30 cellular contexts compared by ENCODE assay signal in the genomic region with DNA sequence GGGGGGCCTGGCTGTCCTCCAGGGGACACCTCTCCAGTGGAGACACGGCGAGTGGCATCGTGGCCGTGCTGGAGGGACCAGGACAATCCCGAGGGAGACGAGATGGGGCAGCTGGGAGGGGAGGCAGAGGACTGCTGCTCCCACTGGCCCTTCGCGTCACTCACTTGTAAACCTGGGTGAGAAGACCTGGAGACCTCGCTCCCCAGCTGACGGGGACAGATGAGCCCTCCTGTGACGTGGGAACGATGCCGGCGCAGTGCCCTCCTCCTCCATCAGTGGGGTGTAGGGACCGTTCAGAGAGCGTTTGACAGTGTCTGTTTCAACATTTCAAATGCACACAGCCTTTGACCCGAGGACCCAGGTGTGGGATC. TPM values are rescaled to one million over a fixed set of nuclear protein-coding genes. Genes with fewer than 3 reads are reported as not detected.
DNase-seq lines count a peak whose midpoint lies in the region; ATAC-seq and TF ChIP-seq lines count a peak whose summit lies in the region.
"Had no signal": no experiment of that assay in that cellular context is flagged by ENCODE, and none has a peak within 500 bp of the region (broad histone marks: within the 10 kb centered on the region; RNA-seq: fewer than 3 reads in every experiment).

No MANE protein-coding gene starts in this region.

- no peak overlapping the region for H3K4me3 ChIP-seq in right atrium auricular region
- H3K4me3 ChIP-seq in CD8-positive, alpha-beta T cell (ENCODE audit: low read depth, low read length) = no peak overlapping the region
- H3K4me3 ChIP-seq: heart left ventricle, mucosa of descending colon, SJCRH30, smooth muscle cell had no signal

- H3K36me3 ChIP-seq in right atrium auricular region = no peaks in the 10 kb centered on the region
- no peaks in the 10 kb centered on the region for H3K36me3 ChIP-seq in CD8-positive, alpha-beta T cell (ENCODE audit: insufficient read depth, low read length)
- H3K36me3 ChIP-seq: SJCRH30 had no signal

- no peak for ATAC-seq in left cardiac atrium
- ATAC-seq in CD8-positive, alpha-beta T cell = no peak
- ATAC-seq: activated naive CD8-positive, alpha-beta T cell treated with anti-CD3 and anti-CD28 coated beads, Interleukin-2, amount 50 U/mL, for 24 hours; esophagus mucosa; heart left ventricle; mucosa of descending colon; natural killer cell had no signal

- H3K4me1 Mint-ChIP-seq in neural crest cell = peaks cover 6% of the 10 kb centered on the region
- peaks cover 5% of the 10 kb centered on the region for H3K4me1 Mint-ChIP-seq in CD8-positive, alpha-beta T cell (ENCODE audit: low read depth)
- H3K4me1 Mint-ChIP-seq: natural killer cell had no signal

- peaks cover 0 to 4% of the 10 kb centered on the region in 2 donors for H3K4me1 ChIP-seq in right atrium auricular region
- H3K4me1 ChIP-seq in CD8-positive, alpha-beta T cell (ENCODE audit: insufficient read depth, low read length) = peaks cover 2% of the 10 kb centered on the region
- H3K4me1 ChIP-seq: SJCRH30 had no signal

- no peak overlapping the region for H3K27ac ChIP-seq in right atrium auricular region
- no peak overlapping the region for H3K27ac ChIP-seq in CD8-positive, alpha-beta T cell (ENCODE audit: low read depth, low read length)
- H3K27ac ChIP-seq: heart left ventricle, SJCRH30 had no signal

- intact Hi-C loops in left cardiac atrium (cut with DNase I) = no loop called here
- intact Hi-C loops in CD8-positive, alpha-beta T cell (cut with DNase I, micrococcal nuclease) = no loop called here

- no peaks in the 10 kb centered on the region for H3K9me3 ChIP-seq in right atrium auricular region
- H3K9me3 ChIP-seq in CD8-positive, alpha-beta T cell (ENCODE audit: low read length) = no peaks in the 10 kb centered on the region

- no peaks in the 10 kb centered on the region for H3K27me3 Mint-ChIP-seq in neural crest cell (ENCODE audit: low read depth)
- H3K27me3 Mint-ChIP-seq in CD8-positive, alpha-beta T cell (ENCODE audit: low read depth) = no peaks in the 10 kb centered on the region
- H3K27me3 Mint-ChIP-seq: CD4-positive, alpha-beta T cell had no signal

- POLR2A ChIA-PET in CD8-positive, alpha-beta T cell (lab: Charles Lee) = no interaction called here

- H3K9me3 Mint-ChIP-seq in neural crest cell = peaks cover 22% of the 10 kb centered on the region
- peaks cover 18% of the 10 kb centered on the region for H3K9me3 Mint-ChIP-seq in CD8-positive, alpha-beta T cell

- TF ChIP-seq CTCF in right atrium auricular region (IDR thresholded peaks at IDR 0.05) = no peak
- TF ChIP-seq CTCF in neural crest cell (conservative IDR thresholded peaks at IDR 0.05) = no peak
- TF ChIP-seq CTCF in CD8-positive, alpha-beta T cell (IDR thresholded peaks at IDR 0.05) = no peak

- peaks cover 29% of the 10 kb centered on the region for H3K36me3 Mint-ChIP-seq in neural crest cell (ENCODE audit: low read depth)
- peaks cover 13% of the 10 kb centered on the region for H3K36me3 Mint-ChIP-seq in CD8-positive, alpha-beta T cell

- H3K27me3 ChIP-seq in right atrium auricular region = no peaks in the 10 kb centered on the region
- H3K27me3 ChIP-seq in CD8-positive, alpha-beta T cell (ENCODE audit: insufficient read depth, low read length) = no peaks in the 10 kb centered on the region
- H3K27me3 ChIP-seq: heart left ventricle, SJCRH30 had no signal

- CTCF ChIA-PET in CD8-positive, alpha-beta T cell (lab: Charles Lee) = no interaction called here

- DNase-seq in right atrium auricular region (ENCODE audit: low spot score) (peak; percentile 46), left cardiac atrium (no peak), ecto neural progenitor cell (ENCODE audit: low spot score) (peak; percentile 45), neural crest cell (ENCODE audit: low read depth, low spot score) (no peak), COR-L47 (lab: John Stamatoyannopoulos, UW) (no peak), NOMO-1 treated with DMSO at 0.1 percent for 48 hours (lab: John Stamatoyannopoulos, UW; ENCODE audit: unreplicated experiment) (no peak), NCI-H345 treated with DMSO at 0.1 percent for 48 hours (lab: John Stamatoyannopoulos, UW; ENCODE audit: unreplicated experiment) (no peak)
- no peak for DNase-seq in CD8-positive, alpha-beta T cell
- DNase-seq: activated CD4-positive, alpha-beta T cell treated with anti-CD3 and anti-CD28 coated beads, Interleukin-2, amount 10 ng/mL, durations not matched to agents 7 days and 5 days; activated naive CD8-positive, alpha-beta T cell treated with anti-CD3 and anti-CD28 coated beads, Interleukin-2, amount 50 U/mL, for 24 hours; activated T-cell treated with anti-CD3 and anti-CD28 coated beads, Interleukin-2, amount 50 U/mL, for 48 hours; caudate nucleus; CD4-positive, alpha-beta T cell; foreskin fibroblast; GOT3; mammary epithelial cell; natural killer cell; NCI-H1417 treated with DMSO at 0.1 percent for 48 hours; NCI-H2081 treated with DMSO at 0.1 percent for 48 hours; NCI-H345; NCI-H774; SJCRH30; stimulated activated CD4-positive, alpha-beta T cell treated with anti-CD3 and anti-CD28 coated beads, Interleukin-1b, Interleukin-23, amount 100 ng/mL, for 48 hours; T-helper 9 cell had no signal

- H3K4me3 Mint-ChIP-seq in neural crest cell = peak overlapping the region; percentile 62
- H3K4me3 Mint-ChIP-seq in CD8-positive, alpha-beta T cell = no peak overlapping the region
- H3K4me3 Mint-ChIP-seq: activated CD4-positive, alpha-beta T cell treated with anti-CD3 and anti-CD28 coated beads, Interleukin-2, amount 10 ng/mL, durations not matched to agents 7 days and 5 days; activated naive CD8-positive, alpha-beta T cell treated with anti-CD3 and anti-CD28 coated beads, Interleukin-2, amount 50 U/mL, for 24 hours; CD4-positive, alpha-beta T cell; natural killer cell; stimulated activated naive CD8-positive, alpha-beta T cell treated with anti-CD3 and anti-CD28 coated beads, Interleukin-15, Interleukin-2, amounts not matched to agents 100 ng/mL and 50 ng/mL, for 24 hours had no signal

- H3K27ac Mint-ChIP-seq in neural crest cell (ENCODE audit: unreplicated experiment) = no peak overlapping the region
- H3K27ac Mint-ChIP-seq in CD8-positive, alpha-beta T cell = no peak overlapping the region
- H3K27ac Mint-ChIP-seq: activated CD4-positive, alpha-beta T cell treated with anti-CD3 and anti-CD28 coated beads, Interleukin-2, amount 10 ng/mL, durations not matched to agents 7 days and 5 days; activated naive CD8-positive, alpha-beta T cell treated with anti-CD3 and anti-CD28 coated beads, Interleukin-2, amount 50 U/mL, for 24 hours; CD4-positive, alpha-beta T cell; natural killer cell; stimulated activated naive CD8-positive, alpha-beta T cell treated with anti-CD3 and anti-CD28 coated beads, Interleukin-15, Interleukin-2, amounts not matched to agents 100 ng/mL and 50 ng/mL, for 24 hours had no signal

RNA-seq across cellular contexts. Expression of gene SPATC1L, which starts 4.6 kb away (rescaled TPM):
- total RNA-seq in right atrium auricular region (10 to 100 TPM in 1 of 2 donors, 1 to 10 TPM in 1; 8.7 to 12.5 TPM), left cardiac atrium (10 to 100 TPM in 1 of 2 donors, 1 to 10 TPM in 1; 10.0 to 11.0 TPM), neural crest cell (27.5 and 28.1 TPM in 2 replicates)
- 1 to 10 TPM; 6.5 to 6.7 TPM for total RNA-seq in CD8-positive, alpha-beta T cell

RNA-seq across cellular contexts. Expression of gene FTCD, which starts 24.3 kb away (rescaled TPM):
- under 1 TPM in 1 of 2 donors, not detected in 1; 0.24 TPM for total RNA-seq in right atrium auricular region
- total RNA-seq in left cardiac atrium = 1 to 10 TPM in 1 of 2 donors, under 1 TPM in 1; 0.68 to 1.6 TPM
- 1.4 and 1.8 TPM in 2 replicates for total RNA-seq in neural crest cell
- total RNA-seq in CD8-positive, alpha-beta T cell = 1 to 10 TPM in 1 of 2 experiments, under 1 TPM in 1; 0.72 to 1.3 TPM
- total RNA-seq: activated CD4-positive, alpha-beta T cell treated with anti-CD3 and anti-CD28 coated beads, Interleukin-2, amount 10 ng/mL, durations not matched to agents 7 days and 5 days; LHCN-M2; SJCRH30 had no signal

RNA-seq across cellular contexts. Expression of gene LSS, which starts 48.9 kb away (rescaled TPM):
- total RNA-seq in right atrium auricular region = 10 to 100 TPM; 31.4 to 36.6 TPM
- 10 to 100 TPM; 66.4 to 66.7 TPM for total RNA-seq in left cardiac atrium
- 218 and 225 TPM in 2 replicates for total RNA-seq in neural crest cell
- 10 to 100 TPM; 22.5 to 22.6 TPM for total RNA-seq in CD8-positive, alpha-beta T cell

Comparison
In these comparisons a context has a peak if more than half of its experiments do, and no peak if none do; other contexts are left out.
1. DNase-seq: peak in right atrium auricular region (single experiment) and ecto neural progenitor cell (single experiment); none in left cardiac atrium (single experiment), neural crest cell (single experiment), CD8-positive, alpha-beta T cell (0 of 7), COR-L47 (single experiment), NOMO-1 treated with DMSO at 0.1 percent for 48 hours (single experiment) and NCI-H345 treated with DMSO at 0.1 percent for 48 hours (single experiment).